Comparison of ENCODE assay signal across 8 cellular contexts in the genomic region with DNA sequence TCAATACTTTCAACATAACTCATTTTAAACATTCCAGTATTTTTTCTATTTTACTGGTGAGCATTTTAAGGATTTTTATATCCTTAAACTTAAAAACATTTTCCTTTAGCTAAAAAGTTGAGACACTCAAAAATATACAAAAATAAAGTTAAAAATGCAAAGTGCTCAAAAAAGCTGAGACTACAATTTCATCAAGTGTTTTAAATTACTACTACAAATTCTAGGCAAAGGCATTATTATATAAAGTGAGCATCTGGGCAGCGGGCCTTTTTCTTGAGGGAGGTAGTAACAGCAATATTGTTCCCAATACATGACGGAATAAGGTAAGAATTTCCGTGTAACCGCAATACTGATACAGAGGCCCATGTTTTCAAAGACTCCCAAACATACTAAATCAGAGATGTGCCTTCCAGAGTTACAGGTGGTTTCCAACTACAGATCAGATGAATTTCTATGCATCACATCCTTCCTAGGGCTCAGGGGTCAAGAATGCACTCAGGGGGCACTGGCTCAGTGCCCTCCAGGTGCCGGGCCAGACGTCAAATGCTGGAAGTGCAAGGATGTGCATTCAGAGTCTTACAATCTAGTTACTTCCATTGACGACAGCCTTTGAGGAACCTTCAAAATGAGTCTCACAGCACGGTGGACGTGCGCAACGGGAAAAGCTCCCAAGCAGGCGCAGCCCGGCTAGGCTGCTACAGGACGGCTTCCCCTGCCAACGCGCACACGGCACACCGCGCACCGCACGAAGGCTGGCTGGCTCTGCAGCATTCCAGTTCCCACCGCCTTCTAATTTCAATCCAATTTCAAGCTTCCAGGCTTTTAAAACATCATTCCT. TPM values are rescaled to one million over a fixed set of nuclear protein-coding genes. Genes with fewer than 3 reads are reported as not detected.
DNase-seq lines count a peak whose midpoint lies in the region; ATAC-seq and TF ChIP-seq lines count a peak whose summit lies in the region.

No MANE protein-coding gene starts in this region.

- TF ChIP-seq CTCF in foreskin keratinocyte (conservative IDR thresholded peaks at IDR 0.05): no peak

- H3K27me3 ChIP-seq in foreskin keratinocyte (no peaks in the 10 kb centered on the region), neuron (ENCODE audit: insufficient read depth, low read length) (no peaks in the 10 kb centered on the region)

- peaks cover 20% of the 10 kb centered on the region for H3K36me3 ChIP-seq in neuron (ENCODE audit: insufficient read depth, low read length)

- H3K27ac ChIP-seq in foreskin keratinocyte: no peak overlapping the region

- ATAC-seq in HG02678 (IDR thresholded peaks at IDR 0.05; ENCODE audit: unreplicated experiment): peak; percentile 17
- peak; percentile 83 for ATAC-seq in foreskin keratinocyte
- no peak for ATAC-seq in GM19397 (IDR thresholded peaks at IDR 0.05; ENCODE audit: unreplicated experiment)

- peak overlapping the region; percentile 90 for H3K4me3 ChIP-seq in neuron (ENCODE audit: low read length)

- H2AFZ ChIP-seq in neuron (ENCODE audit: low read depth, low read length): no peak overlapping the region

- H3K4me1 ChIP-seq in foreskin keratinocyte (peaks cover 9% of the 10 kb centered on the region), neuron (ENCODE audit: insufficient read depth, low read length) (peaks cover 35% of the 10 kb centered on the region)

- no peaks in the 10 kb centered on the region for H3K9me3 ChIP-seq in neuron (ENCODE audit: low read length)

- DNase-seq in DMS53 (lab: John Stamatoyannopoulos, UW): peak; percentile 68
- DNase-seq in DMS53 treated with DMSO at 0.1 percent for 48 hours (lab: John Stamatoyannopoulos, UW; ENCODE audit: unreplicated experiment): no peak
- DNase-seq in NOMO-1 treated with dmso at 0.1 percent for 144 hours (lab: John Stamatoyannopoulos, UW; ENCODE audit: unreplicated experiment): peak; percentile 7
- peak; percentile 16 for DNase-seq in activated gamma-delta T cell (lab: John Stamatoyannopoulos, UW)
- peak; percentile 69 to 86 for DNase-seq in foreskin keratinocyte

RNA-seq across cellular contexts. Expression of a gene that starts 1.7 kb away (rescaled TPM):
- 19.9 and 21.6 TPM in 2 replicates for total RNA-seq in foreskin keratinocyte
- 19.8 and 21.9 TPM in 2 replicates for polyA plus RNA-seq in foreskin keratinocyte

RNA-seq across cellular contexts. Expression of a gene that starts 20.7 kb away (rescaled TPM):
- 17.0 and 17.9 TPM in 2 replicates for total RNA-seq in foreskin keratinocyte
- polyA plus RNA-seq in foreskin keratinocyte: 7.0 and 8.2 TPM in 2 replicates

RNA-seq across cellular contexts. Expression of a gene that starts 20.8 kb away (rescaled TPM):
- 17.0 and 18.4 TPM in 2 replicates for total RNA-seq in foreskin keratinocyte
- polyA plus RNA-seq in foreskin keratinocyte: 8.9 and 9.9 TPM in 2 replicates

RNA-seq across cellular contexts. Expression of a gene that starts 28.8 kb away (rescaled TPM):
- 0.56 and 0.85 TPM in 2 replicates for total RNA-seq in foreskin keratinocyte
- 0.26 and 0.30 TPM in 2 replicates for polyA plus RNA-seq in foreskin keratinocyte

RNA-seq across cellular contexts. Expression of a gene that starts 28.8 kb away (rescaled TPM):
- 20.1 and 22.4 TPM in 2 replicates for total RNA-seq in foreskin keratinocyte
- polyA plus RNA-seq in foreskin keratinocyte: 18.9 and 19.0 TPM in 2 replicates
